ENCODE assay signal across 8 cellular contexts in genomic region chr22:50621948-50622722, GRCh38. TPM values are rescaled to one million over a fixed set of nuclear protein-coding genes. Genes with fewer than 3 reads are reported as not detected.
DNase-seq lines count a peak whose midpoint lies in the region; ATAC-seq and TF ChIP-seq lines count a peak whose summit lies in the region.

No MANE protein-coding gene starts in this region.

- TF ChIP-seq CTCF in LNCaP clone FGC (IDR thresholded peaks at IDR 0.05; ENCODE audit: control insufficient read depth, extremely low read depth, insufficient read depth) = no peak
- peak; percentile 25 for TF ChIP-seq CTCF in astrocyte of the cerebellum (IDR thresholded peaks at IDR 0.05; ENCODE audit: low read depth, low read length, missing control alignments)
- peak in 1 of 3 experiments; percentile 9 for TF ChIP-seq CTCF in testis (IDR thresholded peaks at IDR 0.05)

- peak overlapping the region; percentile 68 for H3K9ac ChIP-seq in mucosa of stomach (ENCODE audit: low read length)

- H3K27ac ChIP-seq in testis = no peak overlapping the region

- no peak for TF ChIP-seq POLR2A in testis (IDR thresholded peaks at IDR 0.05)

- ATAC-seq in HG03159 (IDR thresholded peaks at IDR 0.05; ENCODE audit: unreplicated experiment) = no peak

- H3K4me3 ChIP-seq in GM08714 (ENCODE audit: low read length) (peak overlapping the region; percentile 55; the same call in 1 of the 2 replicates), LNCaP clone FGC (ENCODE audit: low read depth, low read length) (peak overlapping the region; percentile 24), astrocyte of the cerebellum (ENCODE audit: low read depth, low read length) (no peak overlapping the region), mucosa of stomach (ENCODE audit: low read length) (peak overlapping the region; percentile 15), testis (no peak overlapping the region)

- in situ Hi-C loops in astrocyte of the cerebellum (cut with HindIII; ENCODE audit: low sequenced_read_pairs) = no loop called here

- WGBS in testis, 2 donors = 18 to 33% methylated on average over 14 to 18 of the region's 18 CpGs

- peak; percentile 41 for DNase-seq in LNCaP clone FGC (ENCODE audit: low read depth)
- no peak for DNase-seq in astrocyte of the cerebellum (ENCODE audit: low read depth)
- no peak for DNase-seq in amniotic stem cell (lab: John Stamatoyannopoulos, UW)
- DNase-seq in testis = no peak
- no peak for DNase-seq in COR-L47 (lab: John Stamatoyannopoulos, UW)

- H3K36me3 ChIP-seq in mucosa of stomach (ENCODE audit: control insufficient read depth, insufficient read depth, low read length) = no peaks in the 10 kb centered on the region
- no peaks in the 10 kb centered on the region for H3K36me3 ChIP-seq in testis (ENCODE audit: low read depth, missing control alignments)

- intact Hi-C loops in testis (cut with DNase I; ENCODE audit: low total_unique reads) = no loop called here

- H3K9me3 ChIP-seq in mucosa of stomach (ENCODE audit: control insufficient read depth, low read length) = no peaks in the 10 kb centered on the region
- H3K9me3 ChIP-seq in testis = no peaks in the 10 kb centered on the region

- H3K27me3 ChIP-seq in mucosa of stomach (ENCODE audit: control insufficient read depth, insufficient read depth, low read length) (no peaks in the 10 kb centered on the region), testis (no peaks in the 10 kb centered on the region)

- peaks cover 34% of the 10 kb centered on the region for H3K4me1 ChIP-seq in mucosa of stomach (ENCODE audit: control insufficient read depth, insufficient read depth, low read length)
- peaks cover 9% of the 10 kb centered on the region for H3K4me1 ChIP-seq in testis

RNA-seq across cellular contexts. Expression of gene ARSA, which starts 5.8 kb away (rescaled TPM):
- 10 to 100 TPM; 60.9 to 73.5 TPM for total RNA-seq in testis
- 95.9 TPM for polyA plus RNA-seq in testis (ENCODE audit: insufficient read depth, low read depth, low replicate concordance)

RNA-seq across cellular contexts. Expression of gene MAPK8IP2, which starts 21.5 kb away (rescaled TPM):
- total RNA-seq in testis = 10 to 100 TPM; 34.9 to 36.9 TPM
- polyA plus RNA-seq in testis (ENCODE audit: insufficient read depth, low read depth, low replicate concordance) = 12.7 TPM

RNA-seq across cellular contexts. Expression of gene CHKB, which starts 39.5 kb away (rescaled TPM):
- total RNA-seq in testis = 10 to 100 TPM; 89.6 to 98.9 TPM
- polyA plus RNA-seq in testis (ENCODE audit: insufficient read depth, low read depth, low replicate concordance) = 88.4 TPM

RNA-seq across cellular contexts. Expression of gene CPT1B, which starts 43.9 kb away (rescaled TPM):
- 100 to 1,000 TPM; 103 to 123 TPM for total RNA-seq in testis
- 224 TPM for polyA plus RNA-seq in testis (ENCODE audit: insufficient read depth, low read depth, low replicate concordance)

RNA-seq across cellular contexts. Expression of gene SHANK3, which starts 50.5 kb away (rescaled TPM):
- total RNA-seq in testis = 10 to 100 TPM; 11.4 to 16.0 TPM
- 6.3 TPM for polyA plus RNA-seq in testis (ENCODE audit: insufficient read depth, low read depth, low replicate concordance)

Comparison
In these comparisons a context has a peak if more than half of its experiments do, and no peak if none do; other contexts are left out.
1. H3K4me3 ChIP-seq: peak in GM08714 (single experiment), LNCaP clone FGC (single experiment) and mucosa of stomach (single experiment); none in astrocyte of the cerebellum (single experiment) and testis (0 of 2).